1 cellular context compared by ENCODE assay signal in the genomic region with DNA sequence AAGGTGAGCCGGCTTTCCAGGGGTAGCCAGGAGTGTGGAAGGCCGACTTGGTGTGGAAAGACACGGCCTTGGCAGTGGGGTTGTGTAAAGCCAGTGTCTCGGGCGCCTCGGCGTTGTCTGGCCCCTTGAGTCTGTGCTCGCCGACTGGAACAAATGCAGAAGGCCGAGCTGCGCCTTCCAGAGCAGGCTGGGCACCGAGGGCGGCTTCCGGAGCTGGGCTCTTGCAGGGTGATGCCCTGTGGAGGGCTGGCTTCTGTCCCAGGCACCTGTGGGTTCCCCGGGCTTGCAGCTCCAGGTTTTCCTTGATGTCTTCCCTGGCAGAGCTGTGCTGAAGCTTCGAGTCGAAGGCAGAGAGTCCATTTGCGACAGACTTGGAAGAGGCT.
TF ChIP-seq lines count a peak whose summit lies in the region.

No MANE protein-coding gene starts in this region.

TF ChIP-seq in WTC11, 78 proteins besides CTCF, POLR2A, EP300 and RAD21 (continued from another document):
- TF ChIP-seq, protein P1, sequence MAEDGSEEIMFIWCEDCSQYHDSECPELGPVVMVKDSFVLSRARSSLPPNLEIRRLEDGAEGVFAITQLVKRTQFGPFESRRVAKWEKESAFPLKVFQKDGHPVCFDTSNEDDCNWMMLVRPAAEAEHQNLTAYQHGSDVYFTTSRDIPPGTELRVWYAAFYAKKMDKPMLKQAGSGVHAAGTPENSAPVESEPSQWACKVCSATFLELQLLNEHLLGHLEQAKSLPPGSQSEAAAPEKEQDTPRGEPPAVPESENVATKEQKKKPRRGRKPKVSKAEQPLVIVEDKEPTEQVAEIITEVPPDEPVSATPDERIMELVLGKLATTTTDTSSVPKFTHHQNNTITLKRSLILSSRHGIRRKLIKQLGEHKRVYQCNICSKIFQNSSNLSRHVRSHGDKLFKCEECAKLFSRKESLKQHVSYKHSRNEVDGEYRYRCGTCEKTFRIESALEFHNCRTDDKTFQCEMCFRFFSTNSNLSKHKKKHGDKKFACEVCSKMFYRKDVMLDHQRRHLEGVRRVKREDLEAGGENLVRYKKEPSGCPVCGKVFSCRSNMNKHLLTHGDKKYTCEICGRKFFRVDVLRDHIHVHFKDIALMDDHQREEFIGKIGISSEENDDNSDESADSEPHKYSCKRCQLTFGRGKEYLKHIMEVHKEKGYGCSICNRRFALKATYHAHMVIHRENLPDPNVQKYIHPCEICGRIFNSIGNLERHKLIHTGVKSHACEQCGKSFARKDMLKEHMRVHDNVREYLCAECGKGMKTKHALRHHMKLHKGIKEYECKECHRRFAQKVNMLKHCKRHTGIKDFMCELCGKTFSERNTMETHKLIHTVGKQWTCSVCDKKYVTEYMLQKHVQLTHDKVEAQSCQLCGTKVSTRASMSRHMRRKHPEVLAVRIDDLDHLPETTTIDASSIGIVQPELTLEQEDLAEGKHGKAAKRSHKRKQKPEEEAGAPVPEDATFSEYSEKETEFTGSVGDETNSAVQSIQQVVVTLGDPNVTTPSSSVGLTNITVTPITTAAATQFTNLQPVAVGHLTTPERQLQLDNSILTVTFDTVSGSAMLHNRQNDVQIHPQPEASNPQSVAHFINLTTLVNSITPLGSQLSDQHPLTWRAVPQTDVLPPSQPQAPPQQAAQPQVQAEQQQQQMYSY (CRISPR knock-in tag; IDR thresholded peaks at IDR 0.05): no peak
- TF ChIP-seq, protein P2, sequence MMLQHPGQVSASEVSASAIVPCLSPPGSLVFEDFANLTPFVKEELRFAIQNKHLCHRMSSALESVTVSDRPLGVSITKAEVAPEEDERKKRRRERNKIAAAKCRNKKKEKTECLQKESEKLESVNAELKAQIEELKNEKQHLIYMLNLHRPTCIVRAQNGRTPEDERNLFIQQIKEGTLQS (CRISPR knock-in tag; conservative IDR thresholded peaks at IDR 0.05): no peak
- TF ChIP-seq NFATC4 (CRISPR knock-in tag; IDR thresholded peaks at IDR 0.05): no peak
- TF ChIP-seq, protein P3, sequence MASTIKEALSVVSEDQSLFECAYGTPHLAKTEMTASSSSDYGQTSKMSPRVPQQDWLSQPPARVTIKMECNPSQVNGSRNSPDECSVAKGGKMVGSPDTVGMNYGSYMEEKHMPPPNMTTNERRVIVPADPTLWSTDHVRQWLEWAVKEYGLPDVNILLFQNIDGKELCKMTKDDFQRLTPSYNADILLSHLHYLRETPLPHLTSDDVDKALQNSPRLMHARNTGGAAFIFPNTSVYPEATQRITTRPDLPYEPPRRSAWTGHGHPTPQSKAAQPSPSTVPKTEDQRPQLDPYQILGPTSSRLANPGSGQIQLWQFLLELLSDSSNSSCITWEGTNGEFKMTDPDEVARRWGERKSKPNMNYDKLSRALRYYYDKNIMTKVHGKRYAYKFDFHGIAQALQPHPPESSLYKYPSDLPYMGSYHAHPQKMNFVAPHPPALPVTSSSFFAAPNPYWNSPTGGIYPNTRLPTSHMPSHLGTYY (CRISPR knock-in tag; IDR thresholded peaks at IDR 0.05): no peak
- TF ChIP-seq, protein P4, sequence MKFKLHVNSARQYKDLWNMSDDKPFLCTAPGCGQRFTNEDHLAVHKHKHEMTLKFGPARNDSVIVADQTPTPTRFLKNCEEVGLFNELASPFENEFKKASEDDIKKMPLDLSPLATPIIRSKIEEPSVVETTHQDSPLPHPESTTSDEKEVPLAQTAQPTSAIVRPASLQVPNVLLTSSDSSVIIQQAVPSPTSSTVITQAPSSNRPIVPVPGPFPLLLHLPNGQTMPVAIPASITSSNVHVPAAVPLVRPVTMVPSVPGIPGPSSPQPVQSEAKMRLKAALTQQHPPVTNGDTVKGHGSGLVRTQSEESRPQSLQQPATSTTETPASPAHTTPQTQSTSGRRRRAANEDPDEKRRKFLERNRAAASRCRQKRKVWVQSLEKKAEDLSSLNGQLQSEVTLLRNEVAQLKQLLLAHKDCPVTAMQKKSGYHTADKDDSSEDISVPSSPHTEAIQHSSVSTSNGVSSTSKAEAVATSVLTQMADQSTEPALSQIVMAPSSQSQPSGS (CRISPR knock-in tag; IDR thresholded peaks at IDR 0.05; ENCODE audit: borderline replicate concordance, low read depth): no peak
- TF ChIP-seq, protein P5, sequence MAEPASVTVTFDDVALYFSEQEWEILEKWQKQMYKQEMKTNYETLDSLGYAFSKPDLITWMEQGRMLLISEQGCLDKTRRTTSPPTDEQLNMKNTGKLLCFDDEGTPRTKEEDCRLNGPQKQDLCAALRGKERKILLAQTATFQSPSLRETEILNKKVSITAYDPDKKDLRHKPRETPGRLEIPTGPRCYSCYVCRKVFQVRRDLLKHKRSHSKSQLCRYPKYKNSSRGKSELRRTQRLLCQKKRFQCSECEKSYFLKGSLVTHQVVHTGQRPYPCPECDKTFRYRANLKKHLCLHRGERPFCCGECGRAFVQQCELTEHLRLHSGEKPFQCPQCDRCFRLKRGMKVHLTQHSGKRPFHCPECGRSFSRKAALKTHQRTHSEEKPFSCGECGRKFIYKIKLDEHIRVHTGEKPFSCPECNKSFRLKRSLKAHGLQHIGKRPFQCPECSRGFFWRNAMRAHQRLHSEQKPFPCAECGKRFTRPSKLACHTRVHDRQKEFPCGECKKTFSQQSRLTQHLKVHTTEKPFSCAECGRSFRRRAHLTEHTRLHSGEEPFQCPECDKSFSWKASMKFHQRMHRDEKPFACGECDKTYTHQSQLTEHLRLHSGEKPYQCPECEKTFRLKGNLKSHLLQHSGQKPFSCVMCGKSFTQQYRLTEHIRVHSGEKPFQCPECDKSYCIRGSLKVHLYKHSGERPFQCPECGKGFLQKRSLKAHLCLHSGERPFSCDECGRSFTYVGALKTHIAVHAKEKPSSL (CRISPR knock-in tag; conservative IDR thresholded peaks at IDR 0.05): no peak
